In genomic region chr17:45440161-45440859, GRCh38 we compare ENCODE assay signal across 9 cellular contexts. TPM values are rescaled to one million over a fixed set of nuclear protein-coding genes. Genes with fewer than 3 reads are reported as not detected.
DNase-seq lines count a peak whose midpoint lies in the region; ATAC-seq and TF ChIP-seq lines count a peak whose summit lies in the region.
"Had no signal": no experiment of that assay in that cellular context is flagged by ENCODE, and none has a peak within 500 bp of the region (broad histone marks: within the 10 kb centered on the region; RNA-seq: fewer than 3 reads in every experiment).

No MANE protein-coding gene starts in this region.

- H4K20me1 ChIP-seq in OCI-LY1 (ENCODE audit: insufficient read depth, low read length), result no peaks in the 10 kb centered on the region
- no peaks in the 10 kb centered on the region for H4K20me1 ChIP-seq in hepatocyte (ENCODE audit: insufficient read depth, poor library complexity, severe bottlenecking)

- peaks cover 25% of the 10 kb centered on the region for H3K4me1 Mint-ChIP-seq in activated T-cell treated with anti-CD3 and anti-CD28 coated beads, Interleukin-2, amount 50 U/mL, for 72 hours (ENCODE audit: low read depth)

- H3K27me3 ChIP-seq in OCI-LY1 (ENCODE audit: insufficient read depth, low read length) (no peaks in the 10 kb centered on the region), hepatocyte (no peaks in the 10 kb centered on the region), suprapubic skin (no peaks in the 10 kb centered on the region)
- H3K27me3 ChIP-seq: upper lobe of left lung had no signal

- H3K4me3 Mint-ChIP-seq in activated T-cell treated with anti-CD3 and anti-CD28 coated beads, Interleukin-2, amount 50 U/mL, for 72 hours, result peak overlapping the region; percentile 40 to 42

- H3K9me3 ChIP-seq in OCI-LY1 (ENCODE audit: low read length), result no peaks in the 10 kb centered on the region
- no peaks in the 10 kb centered on the region for H3K9me3 ChIP-seq in hepatocyte (ENCODE audit: low read depth)
- H3K9me3 ChIP-seq in suprapubic skin, result no peaks in the 10 kb centered on the region
- H3K9me3 ChIP-seq: upper lobe of left lung had no signal

- TF ChIP-seq CTCF in OCI-LY1 (IDR thresholded peaks at IDR 0.05; ENCODE audit: low read length) (no peak), hepatocyte (IDR thresholded peaks at IDR 0.05; ENCODE audit: poor library complexity) (no peak), suprapubic skin (IDR thresholded peaks at IDR 0.05) (no peak)

- peaks cover 0 to 2% of the 10 kb centered on the region in 2 donors for H3K36me3 Mint-ChIP-seq in activated T-cell treated with anti-CD3 and anti-CD28 coated beads, Interleukin-2, amount 50 U/mL, for 72 hours (ENCODE audit: insufficient read depth in 2 of 2)

- H3K9me3 Mint-ChIP-seq in activated T-cell treated with anti-CD3 and anti-CD28 coated beads, Interleukin-2, amount 50 U/mL, for 72 hours, result no peaks in the 10 kb centered on the region

- H3K4me3 ChIP-seq in OCI-LY1 (ENCODE audit: low read depth, low read length, poor library complexity, severe bottlenecking) (no peak overlapping the region), hepatocyte (no peak overlapping the region), suprapubic skin (no peak overlapping the region)
- H3K4me3 ChIP-seq: upper lobe of left lung had no signal

- H3K27ac ChIP-seq in OCI-LY1 (ENCODE audit: low read depth, low read length, poor library complexity, severe bottlenecking), result peak overlapping the region; percentile 37
- H3K27ac ChIP-seq in hepatocyte, result no peak overlapping the region
- H3K27ac ChIP-seq in suprapubic skin, result peak overlapping the region; percentile 64

- no peaks in the 10 kb centered on the region for H3K27me3 Mint-ChIP-seq in activated T-cell treated with anti-CD3 and anti-CD28 coated beads, Interleukin-2, amount 50 U/mL, for 72 hours (ENCODE audit: low read depth)

- DNase-seq in activated T-cell treated with anti-CD3 and anti-CD28 coated beads, Interleukin-2, amount 50 U/mL, for 72 hours, result no peak
- DNase-seq in activated T-cell treated with anti-CD3 and anti-CD28 coated beads, Interleukin-2, amount 50 U/mL, for 48 hours, result no peak
- DNase-seq in hepatocyte (ENCODE audit: low spot score) (peak; percentile 60), suprapubic skin (ENCODE audit: low spot score in 2 of 2) (peak in 1 of 2 donors; percentile 75), anterior cingulate cortex (lab: John Stamatoyannopoulos, UW) (no peak)
- no peak for DNase-seq in stimulated activated CD4-positive, alpha-beta T cell treated with anti-CD3 and anti-CD28 coated beads, Interleukin-15, amount 100 ng/mL, for 24 hours
- no peak for DNase-seq in activated CD4-positive, alpha-beta T cell treated with anti-CD3 and anti-CD28 coated beads, Interleukin-2, amount 50 U/mL, for 1 hour

- no peak for ATAC-seq in activated T-cell treated with anti-CD3 and anti-CD28 coated beads, Interleukin-2, amount 50 U/mL, for 72 hours (replicated peaks in 1 of 2)

- H3K4me2 ChIP-seq in OCI-LY1 (ENCODE audit: low read length) (no peak overlapping the region), hepatocyte (no peak overlapping the region)

- WGBS in hepatocyte (ENCODE audit: low lambda C conversion rate, missing lambda C conversion rate), result 37% methylated on average over 10 of the region's 10 CpGs
- WGBS in suprapubic skin, result 52% methylated on average over 10 of the region's 10 CpGs

- H3F3A ChIP-seq in OCI-LY1 (ENCODE audit: insufficient read depth, low read length), result no peaks in the 10 kb centered on the region

- peaks cover 7% of the 10 kb centered on the region; the same call in 1 of the 2 replicates for H3K36me3 ChIP-seq in OCI-LY1 (ENCODE audit: insufficient read depth, low read length)
- no peaks in the 10 kb centered on the region for H3K36me3 ChIP-seq in hepatocyte (replicated peaks; ENCODE audit: insufficient read depth, low read depth)
- peaks cover 56% of the 10 kb centered on the region for H3K36me3 ChIP-seq in suprapubic skin

- no peak for TF ChIP-seq POLR2A in suprapubic skin (IDR thresholded peaks at IDR 0.05)

- no peaks in the 10 kb centered on the region for H3K9me2 ChIP-seq in OCI-LY1 (ENCODE audit: low read depth, low read length)
- H3K9me2 ChIP-seq in hepatocyte (replicated peaks; ENCODE audit: insufficient read depth), result no peaks in the 10 kb centered on the region

- peak overlapping the region; percentile 49 for H3K27ac Mint-ChIP-seq in activated T-cell treated with anti-CD3 and anti-CD28 coated beads, Interleukin-2, amount 50 U/mL, for 72 hours

- TF ChIP-seq EP300 in suprapubic skin (IDR thresholded peaks at IDR 0.05), result no peak

- H3K4me1 ChIP-seq in OCI-LY1 (ENCODE audit: insufficient read depth, low read length, severe bottlenecking) (peaks cover 11% of the 10 kb centered on the region), hepatocyte (ENCODE audit: insufficient read depth) (no peaks in the 10 kb centered on the region), suprapubic skin (peaks cover 24% of the 10 kb centered on the region)

- H2AFZ ChIP-seq in OCI-LY1 (ENCODE audit: low read length), result no peak overlapping the region
- H2AFZ ChIP-seq in hepatocyte, result no peak overlapping the region

- H3K9ac ChIP-seq in OCI-LY1 (ENCODE audit: low read length), result no peak overlapping the region; the same call in 1 of the 2 replicates

- H3K79me2 ChIP-seq in OCI-LY1 (ENCODE audit: insufficient read depth, low read length) (no peaks in the 10 kb centered on the region), hepatocyte (no peaks in the 10 kb centered on the region)

RNA-seq across cellular contexts. Expression of gene ARHGAP27, which starts 7.6 kb away (rescaled TPM):
- 10 to 100 TPM; 41.4 to 42.6 TPM for total RNA-seq in activated T-cell treated with anti-CD3 and anti-CD28 coated beads, Interleukin-2, amount 50 U/mL, for 72 hours
- total RNA-seq in hepatocyte, result 27.9 and 78.1 TPM in 2 replicates
- 21.1 and 24.4 TPM in 2 replicates for polyA plus RNA-seq in hepatocyte
- total RNA-seq in suprapubic skin, result 10 to 100 TPM; 54.4 to 93.6 (median 71.3) TPM

RNA-seq across cellular contexts. Expression of gene PLEKHM1, which starts 50.2 kb away (rescaled TPM):
- total RNA-seq in activated T-cell treated with anti-CD3 and anti-CD28 coated beads, Interleukin-2, amount 50 U/mL, for 72 hours, result 10 to 100 TPM; 30.4 to 33.3 TPM
- 18.4 and 22.0 TPM in 2 replicates for total RNA-seq in hepatocyte
- 18.5 and 23.8 TPM in 2 replicates for polyA plus RNA-seq in hepatocyte
- 100 to 1,000 TPM in 2 of 4 donors, 10 to 100 TPM in 2; 60.4 to 124 (median 94.1) TPM for total RNA-seq in suprapubic skin
